ENCODE assay signal across 10 cellular contexts in genomic region chr5:134541736-134542376, GRCh38. TPM values are rescaled to one million over a fixed set of nuclear protein-coding genes. Genes with fewer than 3 reads are reported as not detected.
A peak's percentile ranks its signal among the peaks of the same experiment; 100 is the strongest.
DNase-seq lines count a peak whose midpoint lies in the region; ATAC-seq and TF ChIP-seq lines count a peak whose summit lies in the region.
"Had no signal": no experiment of that assay in that cellular context is flagged by ENCODE, and none has a peak within 500 bp of the region (broad histone marks: within the 10 kb centered on the region; RNA-seq: fewer than 3 reads in every experiment).

No MANE protein-coding gene starts in this region.

- no peak overlapping the region for H3K4me3 ChIP-seq in WERI-Rb-1 (ENCODE audit: low read depth, low read length)

- H3K4me1 Mint-ChIP-seq in activated naive CD8-positive, alpha-beta T cell treated with anti-CD3 and anti-CD28 coated beads for 36 hours, result peaks cover 63% of the 10 kb centered on the region

- ATAC-seq in GM19463 (IDR thresholded peaks at IDR 0.05; ENCODE audit: unreplicated experiment) (peak; percentile 8), left lobe of liver (peak; percentile 72), HG03571 (IDR thresholded peaks at IDR 0.05; ENCODE audit: unreplicated experiment) (no peak), GM21717 (IDR thresholded peaks at IDR 0.05; ENCODE audit: unreplicated experiment) (no peak)

- DNase-seq in AG20443 (ENCODE audit: low spot score) (peak; percentile 56), left lobe of liver (ENCODE audit: low spot score) (no peak), SHP77 (lab: John Stamatoyannopoulos, UW) (no peak), WERI-Rb-1 (no peak)
- no peak for DNase-seq in activated naive CD8-positive, alpha-beta T cell treated with anti-CD3 and anti-CD28 coated beads for 36 hours
- DNase-seq: NCI-H1105 treated with DMSO at 0.1 percent for 48 hours had no signal

- no peaks in the 10 kb centered on the region for H3K27me3 Mint-ChIP-seq in activated naive CD8-positive, alpha-beta T cell treated with anti-CD3 and anti-CD28 coated beads for 36 hours

- no peak for TF ChIP-seq CTCF in WERI-Rb-1 (IDR thresholded peaks at IDR 0.05; ENCODE audit: low read depth, low read length)

- no peaks in the 10 kb centered on the region for H3K9me3 Mint-ChIP-seq in activated naive CD8-positive, alpha-beta T cell treated with anti-CD3 and anti-CD28 coated beads for 36 hours
- H3K9me3 Mint-ChIP-seq: nephron had no signal

- peaks cover 43% of the 10 kb centered on the region for H3K36me3 ChIP-seq in WERI-Rb-1

- H3K27me3 ChIP-seq in WERI-Rb-1 (ENCODE audit: insufficient read depth, low read depth, severe bottlenecking), result no peaks in the 10 kb centered on the region

- no peak overlapping the region for H3K4me3 Mint-ChIP-seq in activated naive CD8-positive, alpha-beta T cell treated with anti-CD3 and anti-CD28 coated beads for 36 hours
- H3K4me3 Mint-ChIP-seq: nephron had no signal

- H3K27ac Mint-ChIP-seq in activated naive CD8-positive, alpha-beta T cell treated with anti-CD3 and anti-CD28 coated beads for 36 hours, result peak overlapping the region; percentile 72
- H3K27ac Mint-ChIP-seq: nephron had no signal

- peaks cover 48% of the 10 kb centered on the region for H3K36me3 Mint-ChIP-seq in activated naive CD8-positive, alpha-beta T cell treated with anti-CD3 and anti-CD28 coated beads for 36 hours

- no peak overlapping the region; the same call in 1 of the 2 replicates for H3K27ac ChIP-seq in WERI-Rb-1

- no peaks in the 10 kb centered on the region for H3K9me3 ChIP-seq in WERI-Rb-1 (ENCODE audit: severe bottlenecking)

RNA-seq across cellular contexts. Expression of gene JADE2, which starts 16.4 kb away (rescaled TPM):
- total RNA-seq in activated naive CD8-positive, alpha-beta T cell treated with anti-CD3 and anti-CD28 coated beads for 36 hours, result 10 to 100 TPM; 80.2 to 80.3 TPM
- total RNA-seq in left lobe of liver, result 14.2 TPM

Comparison
In these comparisons a context has a peak if more than half of its experiments do, and no peak if none do; other contexts are left out.
1. ATAC-seq: peak in GM19463 (single experiment) and left lobe of liver (single experiment); none in HG03571 (single experiment) and GM21717 (single experiment).